35 cellular contexts compared by ENCODE assay signal in the genomic region with DNA sequence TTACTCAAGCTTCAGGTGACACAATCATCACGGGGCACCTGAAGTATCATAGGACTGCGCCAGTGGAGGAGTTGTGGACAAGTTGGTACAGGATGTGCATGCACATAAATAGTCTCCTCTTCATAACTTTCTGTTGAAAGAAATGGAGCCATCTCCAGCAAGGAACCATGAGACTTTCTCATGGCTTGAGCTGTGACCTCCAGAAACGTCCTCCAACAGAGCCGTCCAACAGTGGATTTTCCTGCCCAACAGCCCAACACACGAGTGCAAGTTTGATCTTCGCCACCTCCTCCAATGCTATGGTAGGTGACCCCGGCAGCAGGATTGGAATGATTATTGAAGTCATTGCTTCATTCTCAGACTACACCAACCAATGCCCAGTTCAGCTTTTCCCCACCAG.
DNase-seq lines count a peak whose midpoint lies in the region; ATAC-seq, FAIRE-seq and TF ChIP-seq lines count a peak whose summit lies in the region.
"Had no signal": no experiment of that assay in that cellular context is flagged by ENCODE, and none has a peak within 500 bp of the region (broad histone marks: within the 10 kb centered on the region; RNA-seq: fewer than 3 reads in every experiment).

No MANE protein-coding gene starts in this region.

- H3K9me3 ChIP-seq in right atrium auricular region, result no peaks in the 10 kb centered on the region
- no peaks in the 10 kb centered on the region for H3K9me3 ChIP-seq in left ventricle myocardium inferior (replicated peaks)
- H3K9me3 ChIP-seq in A549, result no peaks in the 10 kb centered on the region
- H3K9me3 ChIP-seq: BE2C; BLaER1; BLaER1 treated with 17β-estradiol and CSF1 and Interleukin-3, amounts not matched to agents 10 nM and 100 nM; Caco-2 had no signal

- TF ChIP-seq EP300 in A549 (IDR thresholded peaks at IDR 0.05), result no peak

- FAIRE-seq in A549 (lab: Jason Lieb, UNC) (peak; percentile 28), GM12891 (lab: Jason Lieb, UNC) (no peak)
- FAIRE-seq: A204.1, D721Med had no signal

- TF ChIP-seq RAD21 in A549 (conservative IDR thresholded peaks at IDR 0.05 in 1 of 2, IDR thresholded peaks at IDR 0.05 in 1 of 2), result no peak

- H3K36me3 Mint-ChIP-seq in osteocyte (ENCODE audit: unreplicated experiment), result no peaks in the 10 kb centered on the region
- H3K36me3 Mint-ChIP-seq: CD14-positive monocyte; CD4-positive, alpha-beta memory T cell; CD4-positive, CD25-positive, alpha-beta regulatory T cell; CD8-positive, alpha-beta memory T cell; CD8-positive, alpha-beta T cell had no signal

- H3K4me2 ChIP-seq in A549, result no peak overlapping the region
- H3K4me2 ChIP-seq: BLaER1; BLaER1 treated with 17β-estradiol and CSF1 and Interleukin-3, amounts not matched to agents 10 nM and 100 nM had no signal

- H3K27me3 ChIP-seq in right atrium auricular region (no peaks in the 10 kb centered on the region), left ventricle myocardium inferior (ENCODE audit: low read depth) (peaks cover 49% of the 10 kb centered on the region)
- H3K27me3 ChIP-seq: BE2C; BLaER1; BLaER1 treated with 17β-estradiol and CSF1 and Interleukin-3, amounts not matched to agents 10 nM and 100 nM had no signal

- DNase-seq in cardiac septum (ENCODE audit: low spot score) (peak; percentile 56), left ventricle myocardium superior (no peak), right atrium auricular region (ENCODE audit: low spot score) (peak; percentile 36), left ventricle myocardium inferior (no peak), A549 (ENCODE audit: low read depth in 1 of 2, low spot score in 1 of 2) (no peak), osteocyte (ENCODE audit: extremely low spot score, unreplicated experiment) (peak; percentile 64), GM12891 (ENCODE audit: insufficient read length, low spot score) (no peak), C1 segment of cervical spinal cord (lab: John Stamatoyannopoulos, UW) (no peak)
- DNase-seq: 8988T; ACHN; AML-193; BE2C; Caco-2; Calu3; CD4-positive, alpha-beta memory T cell; CD4-positive, alpha-beta T cell; CD4-positive, CD25-positive, alpha-beta regulatory T cell; CD8-positive, alpha-beta memory T cell; CD8-positive, alpha-beta T cell; COR-L47; DMS 273 treated with DMSO at 0.1 percent for 48 hours; DMS153; DMS53; DMS79; DMS79 treated with DMSO at 0.1 percent for 48 hours; DND-41; EL had no signal

- TF ChIP-seq CTCF in right atrium auricular region (IDR thresholded peaks at IDR 0.05), result no peak
- no peak for TF ChIP-seq CTCF in left ventricle myocardium inferior (IDR thresholded peaks at IDR 0.05; ENCODE audit: borderline replicate concordance)
- TF ChIP-seq CTCF in A549 (IDR thresholded peaks at IDR 0.05), result no peak
- TF ChIP-seq CTCF in osteocyte (IDR thresholded peaks at IDR 0.05), result no peak

- intact Hi-C loops in cardiac septum (cut with DNase I) (no loop called here), left ventricle myocardium superior (cut with micrococcal nuclease) (no loop called here), left ventricle myocardium inferior (cut with micrococcal nuclease) (no loop called here)

- H3K27me3 Mint-ChIP-seq in osteocyte (ENCODE audit: unreplicated experiment), result no peaks in the 10 kb centered on the region
- H3K27me3 Mint-ChIP-seq: B cell; CD4-positive, alpha-beta T cell; CD4-positive, CD25-positive, alpha-beta regulatory T cell had no signal

- H3K4me3 Mint-ChIP-seq in osteocyte (ENCODE audit: unreplicated experiment), result no peak overlapping the region
- H3K4me3 Mint-ChIP-seq: B cell; CD14-positive monocyte; CD4-positive, alpha-beta memory T cell; CD4-positive, alpha-beta T cell; CD4-positive, CD25-positive, alpha-beta regulatory T cell; CD8-positive, alpha-beta memory T cell; CD8-positive, alpha-beta T cell had no signal

- H3K4me3 ChIP-seq in right atrium auricular region, result no peak overlapping the region
- H3K4me3 ChIP-seq in left ventricle myocardium inferior, result no peak overlapping the region
- no peak overlapping the region for H3K4me3 ChIP-seq in A549
- H3K4me3 ChIP-seq: BLaER1; BLaER1 treated with 17β-estradiol and CSF1 and Interleukin-3, amounts not matched to agents 10 nM and 100 nM had no signal

- H3K9me3 Mint-ChIP-seq in osteocyte (ENCODE audit: unreplicated experiment), result no peaks in the 10 kb centered on the region
- H3K9me3 Mint-ChIP-seq: CD14-positive monocyte; CD4-positive, alpha-beta T cell; CD4-positive, CD25-positive, alpha-beta regulatory T cell; CD8-positive, alpha-beta memory T cell; CD8-positive, alpha-beta T cell had no signal

- H3K27ac ChIP-seq in right atrium auricular region, result no peak overlapping the region
- H3K27ac ChIP-seq in left ventricle myocardium inferior (replicated peaks), result no peak overlapping the region
- no peak overlapping the region for H3K27ac ChIP-seq in A549
- H3K27ac ChIP-seq: 22Rv1; BLaER1; BLaER1 treated with 17β-estradiol and CSF1 and Interleukin-3, amounts not matched to agents 10 nM and 100 nM; C4-2B had no signal

- POLR2A ChIA-PET in A549 (lab: Yijun Ruan, JAX), result no interaction called here

- CTCF ChIA-PET in A549 (lab: Yijun Ruan, JAX), result interaction anchor here (1.3 to 5.5 kb wide), 2 partner anchors 16 to 1557 kb away, joined by 5 to 69 read pairs; no protein-coding TSS in a partner anchor

- H3K36me3 ChIP-seq in right atrium auricular region (no peaks in the 10 kb centered on the region), left ventricle myocardium inferior (no peaks in the 10 kb centered on the region)
- H3K36me3 ChIP-seq: BE2C; BLaER1; BLaER1 treated with 17β-estradiol and CSF1 and Interleukin-3, amounts not matched to agents 10 nM and 100 nM had no signal

- no peak for TF ChIP-seq POLR2A in A549 (IDR thresholded peaks at IDR 0.05; ENCODE audit: low read length)
- no peak for TF ChIP-seq POLR2A in GM12891 (IDR thresholded peaks at IDR 0.05; ENCODE audit: low read depth, low read length)

- 38% methylated on average over 7 of the region's 7 CpGs for WGBS in A549 (ENCODE audit: missing lambda C conversion rate)

- H3K4me1 ChIP-seq in right atrium auricular region (no peaks in the 10 kb centered on the region), left ventricle myocardium inferior (no peaks in the 10 kb centered on the region), A549 (no peaks in the 10 kb centered on the region)
- H3K4me1 ChIP-seq: BE2C, BLaER1, Caco-2 had no signal

- no peak for ATAC-seq in left ventricle myocardium superior
- ATAC-seq in A549, result no peak
- ATAC-seq: CD8-positive, alpha-beta T cell had no signal

- no peaks in the 10 kb centered on the region for H3K4me1 Mint-ChIP-seq in osteocyte (ENCODE audit: unreplicated experiment)
- H3K4me1 Mint-ChIP-seq: B cell; CD4-positive, alpha-beta memory T cell; CD4-positive, CD25-positive, alpha-beta regulatory T cell; CD8-positive, alpha-beta memory T cell had no signal

- no peak overlapping the region for H3K27ac Mint-ChIP-seq in osteocyte (ENCODE audit: unreplicated experiment)
- H3K27ac Mint-ChIP-seq: B cell; CD14-positive monocyte; CD4-positive, alpha-beta memory T cell; CD4-positive, alpha-beta T cell; CD4-positive, CD25-positive, alpha-beta regulatory T cell; CD8-positive, alpha-beta memory T cell; CD8-positive, alpha-beta T cell had no signal

TF ChIP-seq in A549, 52 proteins besides CTCF, POLR2A, EP300 and RAD21 (continues in another document):
- no peak for TF ChIP-seq PHF8 (IDR thresholded peaks at IDR 0.05; ENCODE audit: borderline replicate concordance, low read depth)
- no peak for TF ChIP-seq NR3C1 (IDR thresholded peaks at IDR 0.05)
- no peak for TF ChIP-seq USF2 (IDR thresholded peaks at IDR 0.05)
- no peak for TF ChIP-seq HOXB5 (CRISPR knock-in tag; IDR thresholded peaks at IDR 0.05)
- TF ChIP-seq BCL3 (IDR thresholded peaks at IDR 0.05), result no peak
- TF ChIP-seq ZFP36 (IDR thresholded peaks at IDR 0.05; ENCODE audit: borderline replicate concordance, partially characterized antibody), result no peak

TF ChIP-seq in GM12891, 5 proteins besides CTCF, POLR2A, EP300 and RAD21:
- TF ChIP-seq PAX5 (IDR thresholded peaks at IDR 0.05; ENCODE audit: insufficient read depth, low read length, severe bottlenecking) (no peak), POU2F2 (IDR thresholded peaks at IDR 0.05; ENCODE audit: low read depth, low read length) (no peak), SPI1 (IDR thresholded peaks at IDR 0.05; ENCODE audit: low read depth, low read length) (no peak), TAF1 (IDR thresholded peaks at IDR 0.05; ENCODE audit: low read depth, low read length) (no peak)
TF ChIP-seq in GM12891: peak in this region for 0.

Comparison
In these comparisons a context has a peak if more than half of its experiments do, and no peak if none do; other contexts are left out.
1. DNase-seq: peak in cardiac septum (single experiment), right atrium auricular region (single experiment) and osteocyte (single experiment); none in left ventricle myocardium superior (single experiment), left ventricle myocardium inferior (single experiment), A549 (0 of 2), GM12891 (single experiment) and C1 segment of cervical spinal cord (0 of 14).